19 cellular contexts compared by ENCODE assay signal in the genomic region with DNA sequence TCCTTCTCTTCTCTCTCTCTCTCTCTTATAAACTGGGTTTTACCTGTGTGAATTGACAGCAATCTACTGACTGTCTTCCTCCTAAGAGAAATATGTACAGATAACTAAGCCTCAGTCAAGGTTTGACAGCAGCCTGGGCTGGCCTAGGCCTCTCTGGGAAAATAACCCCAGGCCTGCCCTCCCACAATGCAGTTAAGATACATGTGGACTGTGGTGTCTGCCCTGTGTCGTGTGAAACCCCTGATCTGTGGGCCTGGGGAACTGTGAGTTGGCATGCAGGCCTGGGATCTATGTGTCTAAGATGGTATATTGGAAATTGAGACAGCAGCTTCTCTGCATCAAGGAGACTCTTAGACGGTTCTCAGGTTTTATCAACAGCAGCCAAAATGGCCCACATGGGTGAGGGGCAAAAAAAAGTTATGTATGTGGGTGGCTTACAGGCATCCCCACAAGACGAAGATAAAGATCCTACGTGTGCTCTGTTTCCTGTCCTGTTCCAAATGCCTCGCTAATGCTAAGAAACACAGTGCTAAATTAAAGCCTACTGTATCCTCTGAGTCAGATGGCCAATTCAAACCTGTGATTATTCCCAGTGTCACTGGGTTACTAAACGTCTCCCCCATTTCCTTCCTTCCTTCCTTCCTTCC. TPM values are rescaled to one million over a fixed set of nuclear protein-coding genes. Genes with fewer than 3 reads are reported as not detected.
"Had no signal": no experiment of that assay in that cellular context is flagged by ENCODE, and none has a peak within 500 bp of the region (broad histone marks: within the 10 kb centered on the region; RNA-seq: fewer than 3 reads in every experiment).

No MANE protein-coding gene starts in this region.

- H3K4me3 ChIP-seq: heart right ventricle, mucosa of descending colon, tibial nerve, upper lobe of right lung, vagina had no signal

- H3K36me3 ChIP-seq: heart right ventricle, neutrophil, tibial nerve, upper lobe of right lung, vagina had no signal

- H3K4me1 ChIP-seq: heart right ventricle, tibial nerve, upper lobe of right lung, vagina had no signal

- DNase-seq: effector memory CD4-positive, alpha-beta T cell; heart right ventricle; hypothalamus; mammary epithelial cell; mucosa of descending colon; naive thymus-derived CD8-positive, alpha-beta T cell; right cardiac atrium; small intestine; stimulated activated CD4-positive, alpha-beta T cell treated with anti-CD3 and anti-CD28 coated beads, Interleukin-2, amount 100 ng/mL, for 48 hours; stimulated activated naive CD8-positive, alpha-beta T cell treated with anti-CD3 and anti-CD28 coated beads, Interleukin-15, Interleukin-2, amounts not matched to agents 100 U/mL and 50 U/mL, for 24 hours; upper lobe of right lung had no signal

- H3K27me3 ChIP-seq: neutrophil, tibial nerve, upper lobe of right lung, vagina had no signal

- H3K27ac ChIP-seq: heart right ventricle, neutrophil, tibial nerve, upper lobe of right lung, vagina had no signal

- H3K9me3 ChIP-seq: mucosa of descending colon, neutrophil, upper lobe of right lung, vagina had no signal

- ATAC-seq: esophagus mucosa; heart right ventricle; left lobe of liver; mucosa of descending colon; naive thymus-derived CD8-positive, alpha-beta T cell; right cardiac atrium; stimulated activated naive CD8-positive, alpha-beta T cell treated with anti-CD3 and anti-CD28 coated beads, Interleukin-15, Interleukin-2, amounts not matched to agents 100 U/mL and 50 U/mL, for 24 hours; upper lobe of right lung had no signal

RNA-seq across cellular contexts. Expression of a gene that starts 19.0 kb away (rescaled TPM):
- total RNA-seq: fibroblast of lung; heart right ventricle; mammary epithelial cell; mesenteric fat pad; naive thymus-derived CD8-positive, alpha-beta T cell; osteocyte; right cardiac atrium; tibial nerve; upper lobe of right lung; vagina had no signal
- polyA plus RNA-seq: fibroblast of lung, heart right ventricle, mammary epithelial cell, right cardiac atrium had no signal
